Comparison of ENCODE assay signal across 22 cellular contexts in the genomic region with DNA sequence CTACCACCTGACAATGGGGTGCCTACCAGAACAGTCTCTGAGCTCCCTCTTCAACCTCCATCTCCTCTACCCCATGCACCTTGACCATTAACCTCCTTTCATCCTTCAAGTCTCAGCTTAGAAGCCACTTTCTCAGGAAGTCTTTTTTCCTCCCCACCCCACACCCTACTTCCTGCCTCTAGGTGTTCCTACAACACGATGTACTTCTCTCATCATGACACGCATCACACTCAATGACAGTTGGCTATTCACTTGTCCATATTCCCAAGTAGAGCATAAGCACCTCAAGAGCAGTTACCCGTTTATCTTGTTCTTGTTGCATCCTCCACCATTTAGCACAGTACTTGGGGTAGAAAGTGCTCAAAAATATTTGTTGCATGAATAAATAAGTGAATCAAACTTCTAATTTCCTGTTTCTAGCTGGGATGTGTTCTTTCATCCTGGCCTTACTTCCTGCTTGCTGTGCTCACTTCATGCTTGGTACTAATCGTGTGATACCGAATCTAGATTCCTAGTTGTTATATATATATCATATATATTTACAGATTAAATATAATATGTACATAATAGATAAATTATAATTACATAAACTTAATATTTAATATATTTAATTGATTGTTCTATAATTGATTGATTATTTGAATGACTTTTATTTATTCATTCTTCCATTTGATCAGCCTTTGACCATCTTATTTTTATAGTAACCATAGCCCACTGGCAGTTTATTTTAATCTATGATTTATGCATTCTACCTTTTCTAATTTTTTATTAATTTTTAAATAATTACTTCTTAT.
DNase-seq lines count a peak whose midpoint lies in the region; ATAC-seq, FAIRE-seq and TF ChIP-seq lines count a peak whose summit lies in the region.
"Had no signal": no experiment of that assay in that cellular context is flagged by ENCODE, and none has a peak within 500 bp of the region (broad histone marks: within the 10 kb centered on the region; RNA-seq: fewer than 3 reads in every experiment).

No MANE protein-coding gene starts in this region.

- H3K9ac ChIP-seq in keratinocyte (ENCODE audit: control insufficient read depth, extremely low read depth, insufficient read depth, low read length): peak overlapping the region; percentile 57

- no peak for DNase-seq in T-helper 1 cell
- DNase-seq in HT1080 (ENCODE audit: low read depth): peak; percentile 53
- no peak for DNase-seq in keratinocyte (ENCODE audit: low read depth, low spot score)
- DNase-seq in NCI-H2081 (lab: John Stamatoyannopoulos, UW): no peak
- DNase-seq: activated T-cell treated with anti-CD3 and anti-CD28 coated beads, Interleukin-2, amount 50 U/mL, for 48 hours; CD4-positive, CD25-positive, alpha-beta regulatory T cell; DND-41; left lung; MG63; NCI-H2029 treated with DMSO at 0.1 percent for 48 hours; Right ventricle myocardium superior; transverse colon had no signal

- peak overlapping the region; percentile 22 for H3K4me3 Mint-ChIP-seq in T-helper 1 cell treated with Interleukin-12 subunit alpha and Interleukin-12 subunit beta and Interleukin-4 antibody, amounts not matched to agents 30 μg/mL and 1 μg/mL, for 36 hours
- H3K4me3 Mint-ChIP-seq in activated T-helper 17 cell treated with anti-CD3 and anti-CD28 coated beads, Interleukin-2, amount 50 U/mL, for 72 hours: peak overlapping the region; percentile 44
- H3K4me3 Mint-ChIP-seq: dendritic cell treated with granulocyte-macrophage colony-stimulating factor and Interleukin-4, amounts not matched to agents 40 ng/mL and 50 ng/mL, for 4 days; stimulated activated effector memory CD8-positive, alpha-beta T cell treated with anti-CD3 and anti-CD28 coated beads, Interleukin-12 subunit alpha, Interleukin-12 subunit beta, amount 100 ng/mL, for 72 hours had no signal

- H3K4me1 Mint-ChIP-seq in T-helper 1 cell treated with Interleukin-12 subunit alpha and Interleukin-12 subunit beta and Interleukin-4 antibody, amounts not matched to agents 30 μg/mL and 1 μg/mL, for 36 hours (ENCODE audit: low read depth): peaks cover 44% of the 10 kb centered on the region
- peaks cover 31% of the 10 kb centered on the region for H3K4me1 Mint-ChIP-seq in activated T-helper 17 cell treated with anti-CD3 and anti-CD28 coated beads, Interleukin-2, amount 50 U/mL, for 72 hours

- H3K27me3 ChIP-seq in keratinocyte (ENCODE audit: control insufficient read depth, extremely low read depth, insufficient read depth, low read length): no peaks in the 10 kb centered on the region
- H3K27me3 ChIP-seq: left lung, MG63 had no signal

- peak overlapping the region; percentile 67 for H3K27ac Mint-ChIP-seq in T-helper 1 cell treated with Interleukin-12 subunit alpha and Interleukin-12 subunit beta and Interleukin-4 antibody, amounts not matched to agents 30 μg/mL and 1 μg/mL, for 36 hours
- peak overlapping the region; percentile 70 for H3K27ac Mint-ChIP-seq in activated T-helper 17 cell treated with anti-CD3 and anti-CD28 coated beads, Interleukin-2, amount 50 U/mL, for 72 hours
- H3K27ac Mint-ChIP-seq: CD4-positive, CD25-positive, alpha-beta regulatory T cell; dendritic cell treated with granulocyte-macrophage colony-stimulating factor and Interleukin-4, amounts not matched to agents 40 ng/mL and 50 ng/mL, for 4 days; stimulated activated effector memory CD8-positive, alpha-beta T cell treated with anti-CD3 and anti-CD28 coated beads, Interleukin-12 subunit alpha, Interleukin-12 subunit beta, amount 100 ng/mL, for 72 hours had no signal

- no peaks in the 10 kb centered on the region for H3K27me3 Mint-ChIP-seq in T-helper 1 cell treated with Interleukin-12 subunit alpha and Interleukin-12 subunit beta and Interleukin-4 antibody, amounts not matched to agents 30 μg/mL and 1 μg/mL, for 36 hours (ENCODE audit: low read depth)
- H3K27me3 Mint-ChIP-seq in activated T-helper 17 cell treated with anti-CD3 and anti-CD28 coated beads, Interleukin-2, amount 50 U/mL, for 72 hours: peaks cover 3% of the 10 kb centered on the region
- H3K27me3 Mint-ChIP-seq: dendritic cell treated with granulocyte-macrophage colony-stimulating factor and Interleukin-4, amounts not matched to agents 40 ng/mL and 50 ng/mL, for 4 days had no signal

- no peaks in the 10 kb centered on the region for H3K79me2 ChIP-seq in keratinocyte (ENCODE audit: control insufficient read depth, insufficient read depth, low read length)

- no peak for FAIRE-seq in keratinocyte (lab: Jason Lieb, UNC)
- FAIRE-seq: A204.1, H1, HTR-8/SVneo had no signal

- H2AFZ ChIP-seq in keratinocyte (ENCODE audit: control insufficient read depth, low read length): peak overlapping the region; percentile 42

- peak overlapping the region; percentile 92 for H3K27ac ChIP-seq in keratinocyte (ENCODE audit: control insufficient read depth, insufficient read depth, low read length)
- H3K27ac ChIP-seq: left lung, transverse colon had no signal

- peak overlapping the region; percentile 60 for H3K4me2 ChIP-seq in keratinocyte (ENCODE audit: control insufficient read depth, extremely low read depth, insufficient read depth, low read depth, low read length)

- H3K4me3 ChIP-seq in keratinocyte (ENCODE audit: control insufficient read depth in 2 of 3, extremely low read depth in 1 of 3, insufficient read depth in 2 of 3, low read depth in 1 of 3, low read length in 3 of 3): no peak overlapping the region
- H3K4me3 ChIP-seq: left lung, MG63, skin epidermis, transverse colon had no signal

- H3K36me3 ChIP-seq in keratinocyte (ENCODE audit: control insufficient read depth in 2 of 2, extremely low read depth in 1 of 2, insufficient read depth in 2 of 2, low read length in 2 of 2): no peaks in the 10 kb centered on the region
- H3K36me3 ChIP-seq: left lung, MG63, transverse colon had no signal

- peaks cover 63% of the 10 kb centered on the region for H3K4me1 ChIP-seq in keratinocyte (ENCODE audit: control insufficient read depth, extremely low read depth, insufficient read depth, low read length)
- H3K4me1 ChIP-seq: left lung, transverse colon had no signal

- peaks cover 2% of the 10 kb centered on the region for H3K36me3 Mint-ChIP-seq in T-helper 1 cell treated with Interleukin-12 subunit alpha and Interleukin-12 subunit beta and Interleukin-4 antibody, amounts not matched to agents 30 μg/mL and 1 μg/mL, for 36 hours (ENCODE audit: low read depth)
- H3K36me3 Mint-ChIP-seq in activated T-helper 17 cell treated with anti-CD3 and anti-CD28 coated beads, Interleukin-2, amount 50 U/mL, for 72 hours (ENCODE audit: low read depth): peaks cover 13% of the 10 kb centered on the region
- H3K36me3 Mint-ChIP-seq: CD4-positive, CD25-positive, alpha-beta regulatory T cell; stimulated activated effector memory CD8-positive, alpha-beta T cell treated with anti-CD3 and anti-CD28 coated beads, Interleukin-12 subunit alpha, Interleukin-12 subunit beta, amount 100 ng/mL, for 72 hours had no signal

- no peak for TF ChIP-seq CTCF in keratinocyte (optimal IDR thresholded peaks at IDR 0.05 in 1 of 3, IDR thresholded peaks at IDR 0.05 in 1 of 3, conservative IDR thresholded peaks at IDR 0.05 in 1 of 3; ENCODE audit: extremely low read depth in 1 of 3, insufficient read depth in 2 of 3, low read length in 3 of 3)

- peaks cover 3% of the 10 kb centered on the region for H3K9me3 Mint-ChIP-seq in T-helper 1 cell treated with Interleukin-12 subunit alpha and Interleukin-12 subunit beta and Interleukin-4 antibody, amounts not matched to agents 30 μg/mL and 1 μg/mL, for 36 hours
- peaks cover 10% of the 10 kb centered on the region for H3K9me3 Mint-ChIP-seq in activated T-helper 17 cell treated with anti-CD3 and anti-CD28 coated beads, Interleukin-2, amount 50 U/mL, for 72 hours
- H3K9me3 Mint-ChIP-seq: dendritic cell treated with granulocyte-macrophage colony-stimulating factor and Interleukin-4, amounts not matched to agents 40 ng/mL and 50 ng/mL, for 4 days; stimulated activated effector memory CD8-positive, alpha-beta T cell treated with anti-CD3 and anti-CD28 coated beads, Interleukin-12 subunit alpha, Interleukin-12 subunit beta, amount 100 ng/mL, for 72 hours had no signal

- no peak for ATAC-seq in activated T-helper 17 cell treated with anti-CD3 and anti-CD28 coated beads, Interleukin-2, amount 50 U/mL, for 72 hours (replicated peaks)
- ATAC-seq in HG03457 (IDR thresholded peaks at IDR 0.05; ENCODE audit: unreplicated experiment) (no peak), HG03175 (IDR thresholded peaks at IDR 0.05; ENCODE audit: unreplicated experiment) (no peak)
- ATAC-seq: left lung had no signal

- no peaks in the 10 kb centered on the region for H3K9me3 ChIP-seq in keratinocyte (ENCODE audit: control insufficient read depth, low read depth, low read length)
- H3K9me3 ChIP-seq: left lung, transverse colon had no signal

- H4K20me1 ChIP-seq in keratinocyte (ENCODE audit: control insufficient read depth, extremely low read depth, insufficient read depth, low read length): no peaks in the 10 kb centered on the region

- H3K9me1 ChIP-seq in keratinocyte (ENCODE audit: control insufficient read depth, extremely low read depth, insufficient read depth, low read length): no peaks in the 10 kb centered on the region

- dilution Hi-C loops in keratinocyte (cut with MboI; ENCODE audit: extremely low pct_ligation_motif_present, low sequenced_read_pairs): no loop called here
